Comparison of ENCODE assay signal across 16 cellular contexts in genomic region chr10:79927111-79927828, GRCh38. TPM values are rescaled to one million over a fixed set of nuclear protein-coding genes. Genes with fewer than 3 reads are reported as not detected.
DNase-seq lines count a peak whose midpoint lies in the region; TF ChIP-seq lines count a peak whose summit lies in the region.
"Had no signal": no experiment of that assay in that cellular context is flagged by ENCODE, and none has a peak within 500 bp of the region (broad histone marks: within the 10 kb centered on the region; RNA-seq: fewer than 3 reads in every experiment).

No MANE protein-coding gene starts in this region.

- H3K4me1 ChIP-seq in adrenal gland (replicated peaks in 1 of 2) (no peaks in the 10 kb centered on the region), right atrium auricular region (peaks cover 0 to 7% of the 10 kb centered on the region in 2 donors)
- H3K4me1 ChIP-seq: ascending aorta, SJSA1 had no signal

- H3K36me3 ChIP-seq in adrenal gland (replicated peaks in 1 of 2) (no peaks in the 10 kb centered on the region), right atrium auricular region (peaks cover 5% of the 10 kb centered on the region), brain microvascular endothelial cell (replicated peaks) (no peaks in the 10 kb centered on the region)
- H3K36me3 ChIP-seq: ascending aorta, SJSA1, transverse colon had no signal

- H3K27me3 Mint-ChIP-seq in osteocyte (ENCODE audit: unreplicated experiment): peaks cover 23% of the 10 kb centered on the region
- H3K27me3 Mint-ChIP-seq in chondrocyte (ENCODE audit: low read depth): peaks cover 16% of the 10 kb centered on the region

- intact Hi-C loops in adrenal gland (cut with DNase I): no loop called here

- in situ Hi-C loops in brain microvascular endothelial cell (cut with HindIII; ENCODE audit: low pct_ligation_motif_present, low sequenced_read_pairs): no loop called here

- no peaks in the 10 kb centered on the region for H3K36me3 Mint-ChIP-seq in osteocyte (ENCODE audit: unreplicated experiment)
- H3K36me3 Mint-ChIP-seq in chondrocyte (ENCODE audit: low read depth): peaks cover 4% of the 10 kb centered on the region

- peak in 2 of 6 experiments; percentile 8 to 10 for TF ChIP-seq CTCF in adrenal gland (IDR thresholded peaks at IDR 0.05)
- no peak for TF ChIP-seq CTCF in right atrium auricular region (IDR thresholded peaks at IDR 0.05)
- no peak for TF ChIP-seq CTCF in osteocyte (IDR thresholded peaks at IDR 0.05)
- TF ChIP-seq CTCF in brain microvascular endothelial cell (IDR thresholded peaks at IDR 0.05; ENCODE audit: low read depth, low read length, missing control alignments): no peak
- no peak for TF ChIP-seq CTCF in chondrocyte (IDR thresholded peaks at IDR 0.05)

- H3K4me3 Mint-ChIP-seq in osteocyte (ENCODE audit: unreplicated experiment) (no peak overlapping the region), chondrocyte (ENCODE audit: unreplicated experiment) (no peak overlapping the region)
- H3K4me3 Mint-ChIP-seq: B cell, nephron progenitor cell had no signal

- H3K27me3 ChIP-seq in adrenal gland: peaks cover 4% of the 10 kb centered on the region
- no peaks in the 10 kb centered on the region for H3K27me3 ChIP-seq in right atrium auricular region
- no peaks in the 10 kb centered on the region for H3K27me3 ChIP-seq in brain microvascular endothelial cell (replicated peaks)
- H3K27me3 ChIP-seq: ascending aorta, SJSA1 had no signal

- H3K27ac Mint-ChIP-seq in osteocyte (ENCODE audit: unreplicated experiment) (no peak overlapping the region), chondrocyte (ENCODE audit: unreplicated experiment) (no peak overlapping the region)
- H3K27ac Mint-ChIP-seq: B cell, nephron progenitor cell had no signal

- WGBS in adrenal gland, 4 donors: 13 to 75% (median 59%) methylated on average over 2 to 3 of the region's 3 CpGs

- H3K27ac ChIP-seq in adrenal gland (peak overlapping the region in 2 of 5 donors; percentile 53 to 64), right atrium auricular region (no peak overlapping the region), brain microvascular endothelial cell (no peak overlapping the region)
- H3K27ac ChIP-seq: ascending aorta, SJSA1, transverse colon had no signal

- H3K4me3 ChIP-seq in adrenal gland (no peak overlapping the region), right atrium auricular region (no peak overlapping the region), brain microvascular endothelial cell (ENCODE audit: low read depth, low read length) (no peak overlapping the region)
- H3K4me3 ChIP-seq: ascending aorta, SJSA1, transverse colon had no signal

- peak in 8 of 14 donors; percentile 19 to 66 (median 32) for DNase-seq in C1 segment of cervical spinal cord (lab: John Stamatoyannopoulos, UW)
- peak in 6 of 7 donors; percentile 23 to 88 (median 68) for DNase-seq in adrenal gland
- peak; percentile 58 for DNase-seq in right atrium auricular region (ENCODE audit: low spot score)
- peak; percentile 54 for DNase-seq in osteocyte (ENCODE audit: extremely low spot score, unreplicated experiment)
- no peak for DNase-seq in amniotic stem cell (lab: John Stamatoyannopoulos, UW)
- no peak for DNase-seq in brain microvascular endothelial cell
- no peak for DNase-seq in A172 (ENCODE audit: low spot score)
- no peak for DNase-seq in chondrocyte (ENCODE audit: low spot score)
- DNase-seq: activated CD4-positive, alpha-beta T cell treated with anti-CD3 and anti-CD28 coated beads, Interleukin-2, amount 50 U/mL, for 1 hour; dermis blood vessel endothelial cell; MM.1S; nephron progenitor cell; transverse colon had no signal

- H3K4me1 Mint-ChIP-seq in osteocyte (ENCODE audit: unreplicated experiment) (no peaks in the 10 kb centered on the region), chondrocyte (ENCODE audit: low read depth) (no peaks in the 10 kb centered on the region)
- H3K4me1 Mint-ChIP-seq: nephron progenitor cell had no signal

- TF ChIP-seq POLR2A in adrenal gland (IDR thresholded peaks at IDR 0.05): no peak

- H3K9me3 Mint-ChIP-seq in osteocyte (ENCODE audit: unreplicated experiment): no peaks in the 10 kb centered on the region
- no peaks in the 10 kb centered on the region for H3K9me3 Mint-ChIP-seq in chondrocyte (ENCODE audit: low read depth)

- H3K9me3 ChIP-seq in adrenal gland (replicated peaks in 1 of 3) (no peaks in the 10 kb centered on the region), right atrium auricular region (no peaks in the 10 kb centered on the region)
- H3K9me3 ChIP-seq: ascending aorta, SJSA1, transverse colon had no signal

RNA-seq across cellular contexts. Expression of gene SFTPD, which starts 21.6 kb away (rescaled TPM):
- total RNA-seq in adrenal gland: 1 to 10 TPM in 1 of 8 donors, under 1 TPM in 4, not detected in 3; 0.69 to 1.0 (median 0.77) TPM
- polyA plus RNA-seq in adrenal gland: under 1 TPM; 0.24 to 0.57 (median 0.34) TPM
- total RNA-seq in right atrium auricular region: 1 to 10 TPM in 1 of 2 donors, under 1 TPM in 1; 0.74 to 2.1 TPM
- total RNA-seq in osteocyte: 0.35 and 0.60 TPM in 2 replicates
- total RNA-seq in A172 (2014; rRNA removed; shearing (Covaris generic)): 0.12 TPM in 1 of 2 replicates, not detected in the other
- 0.64 to 1.6 TPM (median 0.65 TPM) in 3 replicates for total RNA-seq in chondrocyte
- total RNA-seq: ascending aorta, dermis blood vessel endothelial cell, transverse colon had no signal

Comparison
In these comparisons a context has a peak if more than half of its experiments do, and no peak if none do; other contexts are left out.
1. DNase-seq: peak in C1 segment of cervical spinal cord (8 of 14), adrenal gland (6 of 7), right atrium auricular region (single experiment) and osteocyte (single experiment); none in amniotic stem cell (single experiment), brain microvascular endothelial cell (single experiment), A172 (single experiment) and chondrocyte (single experiment).